In genomic region chr11:2581151-2581930, GRCh38 we compare ENCODE assay signal across 15 cellular contexts.
DNase-seq lines count a peak whose midpoint lies in the region; ATAC-seq and TF ChIP-seq lines count a peak whose summit lies in the region.
"Had no signal": no experiment of that assay in that cellular context is flagged by ENCODE, and none has a peak within 500 bp of the region (broad histone marks: within the 10 kb centered on the region; RNA-seq: fewer than 3 reads in every experiment).

No MANE protein-coding gene starts in this region.

- TF ChIP-seq CTCF in adrenal gland (IDR thresholded peaks at IDR 0.05): no peak
- no peak for TF ChIP-seq CTCF in left lung (IDR thresholded peaks at IDR 0.05)

- peak; percentile 5 for DNase-seq in activated CD4-positive, alpha-beta memory T cell treated with anti-CD3 and anti-CD28 coated beads for 36 hours
- no peak for DNase-seq in activated CD4-positive, alpha-beta memory T cell treated with anti-CD3 and anti-CD28 coated beads, Interleukin-2, amount 10 ng/mL, durations not matched to agents 7 days and 5 days
- DNase-seq in adrenal gland: peak; percentile 3 to 50 (median 13)
- peak; percentile 25 to 71 for DNase-seq in left lung
- DNase-seq in stimulated activated CD8-positive, alpha-beta memory T cell treated with anti-CD3 and anti-CD28 coated beads, Interleukin-4, amount 100 ng/mL, for 48 hours: peak; percentile 18
- DNase-seq in AML-193 (lab: John Stamatoyannopoulos, UW): no peak
- DNase-seq in NCI-H226: no peak
- DNase-seq: COR-L47, foreskin fibroblast, Kasumi-1, NCI-H187 treated with DMSO at 0.1 percent for 48 hours had no signal

- intact Hi-C loops in activated CD4-positive, alpha-beta memory T cell treated with anti-CD3 and anti-CD28 coated beads for 36 hours (cut with micrococcal nuclease): no loop called here
- intact Hi-C loops in adrenal gland (cut with DNase I) (no loop called here), left lung (cut with DNase I) (no loop called here)

- TF ChIP-seq POLR2A in adrenal gland (IDR thresholded peaks at IDR 0.05): no peak

- 82 to 89% (median 86%) methylated on average over 4 to 22 of the region's 22 CpGs for WGBS in adrenal gland, 4 donors

- H3K4me1 ChIP-seq in adrenal gland (replicated peaks in 1 of 2): no peaks in the 10 kb centered on the region
- no peaks in the 10 kb centered on the region for H3K4me1 ChIP-seq in left lung
- H3K4me1 ChIP-seq: A549, testis had no signal

- no peaks in the 10 kb centered on the region for H3K27me3 Mint-ChIP-seq in activated CD4-positive, alpha-beta memory T cell treated with anti-CD3 and anti-CD28 coated beads for 36 hours
- no peaks in the 10 kb centered on the region for H3K27me3 Mint-ChIP-seq in activated CD4-positive, alpha-beta memory T cell treated with anti-CD3 and anti-CD28 coated beads, Interleukin-2, amount 10 ng/mL, durations not matched to agents 7 days and 5 days

- POLR2A ChIA-PET in activated CD4-positive, alpha-beta memory T cell treated with anti-CD3 and anti-CD28 coated beads for 36 hours (lab: Charles Lee): no interaction called here
- POLR2A ChIA-PET in activated CD4-positive, alpha-beta memory T cell treated with anti-CD3 and anti-CD28 coated beads, Interleukin-2, amount 10 ng/mL, durations not matched to agents 7 days and 5 days (lab: Charles Lee): no interaction called here

- H3K27ac Mint-ChIP-seq in activated CD4-positive, alpha-beta memory T cell treated with anti-CD3 and anti-CD28 coated beads for 36 hours: no peak overlapping the region
- H3K27ac Mint-ChIP-seq in activated CD4-positive, alpha-beta memory T cell treated with anti-CD3 and anti-CD28 coated beads, Interleukin-2, amount 10 ng/mL, durations not matched to agents 7 days and 5 days: no peak overlapping the region

- peak overlapping the region in 2 of 5 donors; percentile 21 to 71 for H3K27ac ChIP-seq in adrenal gland
- no peak overlapping the region for H3K27ac ChIP-seq in left lung
- H3K27ac ChIP-seq: A549, SJSA1, testis had no signal

- H3K9me3 Mint-ChIP-seq in activated CD4-positive, alpha-beta memory T cell treated with anti-CD3 and anti-CD28 coated beads for 36 hours: no peaks in the 10 kb centered on the region
- no peaks in the 10 kb centered on the region for H3K9me3 Mint-ChIP-seq in activated CD4-positive, alpha-beta memory T cell treated with anti-CD3 and anti-CD28 coated beads, Interleukin-2, amount 10 ng/mL, durations not matched to agents 7 days and 5 days

- no peaks in the 10 kb centered on the region for H3K27me3 ChIP-seq in adrenal gland
- H3K27me3 ChIP-seq in left lung: no peaks in the 10 kb centered on the region
- H3K27me3 ChIP-seq: SJSA1, testis had no signal

- H3K4me1 Mint-ChIP-seq in activated CD4-positive, alpha-beta memory T cell treated with anti-CD3 and anti-CD28 coated beads for 36 hours (ENCODE audit: low read depth): no peaks in the 10 kb centered on the region
- no peaks in the 10 kb centered on the region for H3K4me1 Mint-ChIP-seq in activated CD4-positive, alpha-beta memory T cell treated with anti-CD3 and anti-CD28 coated beads, Interleukin-2, amount 10 ng/mL, durations not matched to agents 7 days and 5 days

- no peak for ATAC-seq in left lung
- no peak for ATAC-seq in HG03108 (IDR thresholded peaks at IDR 0.05; ENCODE audit: unreplicated experiment)
- ATAC-seq: A549 had no signal

- H3K4me3 ChIP-seq in adrenal gland (no peak overlapping the region), left lung (no peak overlapping the region)
- H3K4me3 ChIP-seq: A549, SJSA1, testis had no signal

- H3K9me3 ChIP-seq in adrenal gland (replicated peaks in 1 of 3): no peaks in the 10 kb centered on the region
- no peaks in the 10 kb centered on the region for H3K9me3 ChIP-seq in left lung
- H3K9me3 ChIP-seq: A549, testis had no signal

- H3K4me3 Mint-ChIP-seq in activated CD4-positive, alpha-beta memory T cell treated with anti-CD3 and anti-CD28 coated beads for 36 hours: no peak overlapping the region
- H3K4me3 Mint-ChIP-seq in activated CD4-positive, alpha-beta memory T cell treated with anti-CD3 and anti-CD28 coated beads, Interleukin-2, amount 10 ng/mL, durations not matched to agents 7 days and 5 days: no peak overlapping the region

- H3K36me3 Mint-ChIP-seq in activated CD4-positive, alpha-beta memory T cell treated with anti-CD3 and anti-CD28 coated beads for 36 hours: no peaks in the 10 kb centered on the region
- H3K36me3 Mint-ChIP-seq in activated CD4-positive, alpha-beta memory T cell treated with anti-CD3 and anti-CD28 coated beads, Interleukin-2, amount 10 ng/mL, durations not matched to agents 7 days and 5 days (ENCODE audit: low read depth): no peaks in the 10 kb centered on the region

- CTCF ChIA-PET in activated CD4-positive, alpha-beta memory T cell treated with anti-CD3 and anti-CD28 coated beads for 36 hours (lab: Charles Lee): no interaction called here
- CTCF ChIA-PET in activated CD4-positive, alpha-beta memory T cell treated with anti-CD3 and anti-CD28 coated beads, Interleukin-2, amount 10 ng/mL, durations not matched to agents 7 days and 5 days (lab: Charles Lee): no interaction called here

- H3K36me3 ChIP-seq in adrenal gland (replicated peaks in 1 of 2) (peaks cover 0 to 49% of the 10 kb centered on the region in 2 donors), left lung (peaks cover 0 to 6% of the 10 kb centered on the region in 2 donors)
- H3K36me3 ChIP-seq: SJSA1 had no signal

Comparison
In these comparisons a context has a peak if more than half of its experiments do, and no peak if none do; other contexts are left out.
1. DNase-seq: peak in activated CD4-positive, alpha-beta memory T cell treated with anti-CD3 and anti-CD28 coated beads for 36 hours (single experiment), adrenal gland (7 of 7), left lung (2 of 2) and stimulated activated CD8-positive, alpha-beta memory T cell treated with anti-CD3 and anti-CD28 coated beads, Interleukin-4, amount 100 ng/mL, for 48 hours (single experiment); none in activated CD4-positive, alpha-beta memory T cell treated with anti-CD3 and anti-CD28 coated beads, Interleukin-2, amount 10 ng/mL, durations not matched to agents 7 days and 5 days (single experiment), AML-193 (0 of 2) and NCI-H226 (single experiment).